ENCODE assay signal across 8 cellular contexts in the genomic region with DNA sequence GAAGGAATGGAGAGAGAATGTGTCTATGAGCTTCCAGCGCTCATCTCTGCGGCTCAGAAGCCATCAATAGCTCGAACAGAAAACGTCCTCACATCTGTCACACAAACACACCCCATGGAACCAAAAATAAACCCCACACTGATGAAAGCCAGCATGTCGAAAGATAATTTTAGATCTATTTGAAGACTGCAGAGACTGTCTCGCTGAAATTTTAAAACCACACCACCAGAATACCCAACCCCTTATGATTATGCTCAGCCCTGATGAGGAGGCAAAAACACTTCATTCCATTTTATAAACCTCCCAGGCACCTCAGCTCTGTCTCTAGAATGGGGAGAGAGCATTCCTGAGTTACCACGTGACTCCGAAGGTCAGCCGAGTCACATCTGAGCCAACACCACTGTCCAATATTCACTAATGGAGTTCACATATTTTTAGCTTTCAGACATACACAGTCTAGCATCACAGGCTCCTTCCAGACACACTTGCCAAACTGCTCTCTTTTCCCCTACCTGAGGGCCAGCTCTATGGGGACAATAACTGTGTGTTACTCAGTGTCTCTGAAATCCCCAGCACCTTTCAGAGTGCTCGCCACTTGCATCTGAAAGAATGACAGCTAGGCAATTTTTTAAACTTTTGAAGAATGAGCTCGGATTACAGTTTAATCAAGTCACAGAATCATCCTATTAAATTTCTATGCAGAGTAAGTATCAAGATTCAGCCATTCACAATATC.
DNase-seq lines count a peak whose midpoint lies in the region; ATAC-seq and TF ChIP-seq lines count a peak whose summit lies in the region.

No MANE protein-coding gene starts in this region.

- TF ChIP-seq EP300 in stomach (IDR thresholded peaks at IDR 0.05), result no peak

- no peak for TF ChIP-seq RAD21 in IMR-90 (IDR thresholded peaks at IDR 0.05; ENCODE audit: low read length)

- H3K27ac ChIP-seq in IMR-90 (ENCODE audit: insufficient read depth, low read length) (no peak overlapping the region), stomach (peak overlapping the region; percentile 27 to 79 (median 52))

- H3K4me2 ChIP-seq in IMR-90 (ENCODE audit: low read depth, low read length), result peak overlapping the region; percentile 25; the same call in 1 of the 2 replicates

- no peak overlapping the region for H3K23ac ChIP-seq in IMR-90 (ENCODE audit: low read depth, low read length)

- no peak overlapping the region for H2BK120ac ChIP-seq in IMR-90 (ENCODE audit: low read depth, low read length)

- intact Hi-C loops in IMR-90 (cut with micrococcal nuclease) (no loop called here), stomach (cut with DNase I; ENCODE audit: low total_unique reads) (no loop called here)

- DNase-seq in IMR-90 (peak; percentile 51), kidney tubule cell (ENCODE audit: low spot score) (peak; percentile 59), stomach (no peak), NCI-H187 treated with DMSO at 0.1 percent for 48 hours (lab: John Stamatoyannopoulos, UW) (no peak), NCI-H510A (lab: John Stamatoyannopoulos, UW) (no peak), dedifferentiated amniotic fluid mesenchymal stem cell (ENCODE audit: extremely low spot score) (no peak)
- no peak for DNase-seq in activated naive CD4-positive, alpha-beta T cell treated with anti-CD3 and anti-CD28 coated beads, Interleukin-2, amount 50 U/mL, for 72 hours (ENCODE audit: low spot score in 2 of 2)

- no peak overlapping the region for H2AK5ac ChIP-seq in IMR-90 (ENCODE audit: low read depth, low read length)

- peaks cover 21% of the 10 kb centered on the region for H3K9me1 ChIP-seq in IMR-90 (ENCODE audit: insufficient read depth, low read length)

- TF ChIP-seq POLR2A in IMR-90 (IDR thresholded peaks at IDR 0.05; ENCODE audit: low read depth, low read length) (no peak), stomach (IDR thresholded peaks at IDR 0.05) (no peak)

- dilution Hi-C loops in IMR-90 (cut with HindIII; ENCODE audit: low sequenced_read_pairs, unreplicated experiment), result no loop called here

- no peak overlapping the region for H4K5ac ChIP-seq in IMR-90 (ENCODE audit: low read depth, low read length)

- no peaks in the 10 kb centered on the region for H3K9me3 Mint-ChIP-seq in activated naive CD4-positive, alpha-beta T cell treated with anti-CD3 and anti-CD28 coated beads, Interleukin-2, amount 50 U/mL, for 72 hours

- H3K18ac ChIP-seq in IMR-90 (ENCODE audit: low read depth, low read length), result no peak overlapping the region

- H4K20me1 ChIP-seq in IMR-90 (ENCODE audit: insufficient read depth, low read length), result no peaks in the 10 kb centered on the region

- peak overlapping the region in 1 of 2 experiments; percentile 26; a peak in 1 of 4 replicates for H4K8ac ChIP-seq in IMR-90 (ENCODE audit: low read depth in 2 of 2, low read length in 2 of 2)

- H3K9ac ChIP-seq in IMR-90 (ENCODE audit: low read depth, low read length), result no peak overlapping the region

- peak overlapping the region; percentile 89 to 92 for H3K27ac Mint-ChIP-seq in activated naive CD4-positive, alpha-beta T cell treated with anti-CD3 and anti-CD28 coated beads, Interleukin-2, amount 50 U/mL, for 72 hours

- H2BK5ac ChIP-seq in IMR-90 (ENCODE audit: low read depth, low read length, poor library complexity, severe bottlenecking), result no peak overlapping the region

- peaks cover 6% of the 10 kb centered on the region for H3K4me1 ChIP-seq in IMR-90 (ENCODE audit: control insufficient read depth, insufficient read depth, low read length)
- peaks cover 28 to 77% (median 50%) of the 10 kb centered on the region in 4 donors for H3K4me1 ChIP-seq in stomach

- H3K9me3 ChIP-seq in IMR-90 (ENCODE audit: control insufficient read depth, insufficient read depth, low read length) (no peaks in the 10 kb centered on the region), stomach (no peaks in the 10 kb centered on the region)

- H3K4ac ChIP-seq in IMR-90 (ENCODE audit: low read depth, low read length), result no peak overlapping the region

- no peak overlapping the region for H4K91ac ChIP-seq in IMR-90 (ENCODE audit: insufficient read depth, low read depth, low read length)

- no peak overlapping the region for H2BK15ac ChIP-seq in IMR-90 (ENCODE audit: low read depth, low read length)

- BruUV-seq in IMR-90 (replicated peaks; lab: Mats Ljungman, UMichigan), result no TSS peak

- peaks cover 0 to 10% of the 10 kb centered on the region in 2 donors for H3K36me3 Mint-ChIP-seq in activated naive CD4-positive, alpha-beta T cell treated with anti-CD3 and anti-CD28 coated beads, Interleukin-2, amount 50 U/mL, for 72 hours

- H3K14ac ChIP-seq in IMR-90 (replicated peaks; ENCODE audit: low read depth, low read length), result peak overlapping the region; percentile 44; the same call in 1 of the 2 replicates

- no peak overlapping the region for H3K4me3 ChIP-seq in IMR-90 (ENCODE audit: insufficient read depth, low read depth, low read length)
- no peak overlapping the region for H3K4me3 ChIP-seq in stomach

- POLR2A ChIA-PET in IMR-90 (lab: Charles Lee; ENCODE audit: unreplicated experiment), result no interaction called here

- in situ Hi-C loops in IMR-90 (cut with MboI; ENCODE audit: low sequenced_read_pairs), result no loop called here

- H2BK20ac ChIP-seq in IMR-90 (ENCODE audit: low read depth, low read length), result no peak overlapping the region

- 60% methylated on average over 1 of the region's 11 CpGs; no CpG with 5 or more reads in 1 of the 2 experiments for WGBS in IMR-90 (ENCODE audit: extremely low coverage in 2 of 2, insufficient read length in 1 of 2), 2 experiments
- 54 to 66% (median 61%) methylated on average over 11 of the region's 11 CpGs for WGBS in stomach, 5 donors

- CTCF ChIA-PET in IMR-90 (lab: Yijun Ruan, JAX), result interaction anchor here (1.1 to 1.3 kb wide), 2 partner anchors 17 to 67 kb away, joined by 3 to 4 read pairs; no protein-coding TSS in a partner anchor

- ATAC-seq in IMR-90 (ENCODE audit: low read depth), result peak; percentile 91
- peak; percentile 33 to 61 for ATAC-seq in activated naive CD4-positive, alpha-beta T cell treated with anti-CD3 and anti-CD28 coated beads, Interleukin-2, amount 50 U/mL, for 72 hours
- no peak for ATAC-seq in GM21526 (IDR thresholded peaks at IDR 0.05; ENCODE audit: low FRiP score, unreplicated experiment)

- TF ChIP-seq CTCF in IMR-90 (conservative IDR thresholded peaks at IDR 0.05; ENCODE audit: low read depth, low read length) (no peak), stomach (IDR thresholded peaks at IDR 0.05) (no peak)

- H3K36me3 ChIP-seq in IMR-90 (ENCODE audit: control insufficient read depth, insufficient read depth, low read length) (no peaks in the 10 kb centered on the region), stomach (peaks cover 0 to 3% (median 1%) of the 10 kb centered on the region in 4 donors)

- H2AFZ ChIP-seq in IMR-90 (replicated peaks; ENCODE audit: low read length, poor library complexity), result peak overlapping the region; percentile 64

- H3K79me1 ChIP-seq in IMR-90 (ENCODE audit: low read depth in 1 of 2, low read length in 2 of 2), result peaks cover 5 to 25% of the 10 kb centered on the region in 2 experiments; a peak in 2 of 4 replicates

- H2AK9ac ChIP-seq in IMR-90 (replicated peaks; ENCODE audit: low read depth, low read length, poor library complexity), result peak overlapping the region; percentile 33

- no peaks in the 10 kb centered on the region for H3K27me3 ChIP-seq in IMR-90 (ENCODE audit: control insufficient read depth, insufficient read depth, low read length)
- no peaks in the 10 kb centered on the region for H3K27me3 ChIP-seq in stomach

- H3K56ac ChIP-seq in IMR-90 (ENCODE audit: extremely low read depth, insufficient read depth, low read length), result no peak overlapping the region

TF ChIP-seq in IMR-90, 13 proteins besides CTCF, POLR2A, EP300 and RAD21:
- TF ChIP-seq, protein P1, sequence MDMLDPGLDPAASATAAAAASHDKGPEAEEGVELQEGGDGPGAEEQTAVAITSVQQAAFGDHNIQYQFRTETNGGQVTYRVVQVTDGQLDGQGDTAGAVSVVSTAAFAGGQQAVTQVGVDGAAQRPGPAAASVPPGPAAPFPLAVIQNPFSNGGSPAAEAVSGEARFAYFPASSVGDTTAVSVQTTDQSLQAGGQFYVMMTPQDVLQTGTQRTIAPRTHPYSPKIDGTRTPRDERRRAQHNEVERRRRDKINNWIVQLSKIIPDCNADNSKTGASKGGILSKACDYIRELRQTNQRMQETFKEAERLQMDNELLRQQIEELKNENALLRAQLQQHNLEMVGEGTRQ (IDR thresholded peaks at IDR 0.05; ENCODE audit: low read depth, low read length), result peak; percentile 82
- no peak for TF ChIP-seq BHLHE40 (IDR thresholded peaks at IDR 0.05; ENCODE audit: low read depth, low read length)

Comparison
In these comparisons a context has a peak if more than half of its experiments do, and no peak if none do; other contexts are left out.
1. DNase-seq: peak in IMR-90 (single experiment) and kidney tubule cell (single experiment); none in activated naive CD4-positive, alpha-beta T cell treated with anti-CD3 and anti-CD28 coated beads, Interleukin-2, amount 50 U/mL, for 72 hours (0 of 2), stomach (single experiment), NCI-H187 treated with DMSO at 0.1 percent for 48 hours (single experiment), NCI-H510A (single experiment) and dedifferentiated amniotic fluid mesenchymal stem cell (single experiment).